ENCODE assay signal across 8 cellular contexts in genomic region chr12:94615284-94616216, GRCh38. TPM values are rescaled to one million over a fixed set of nuclear protein-coding genes. Genes with fewer than 3 reads are reported as not detected.
DNase-seq lines count a peak whose midpoint lies in the region; ATAC-seq and TF ChIP-seq lines count a peak whose summit lies in the region.

No MANE protein-coding gene starts in this region.

- H3K27me3 ChIP-seq in PC-9 (ENCODE audit: insufficient read depth, low read depth) (no peaks in the 10 kb centered on the region), mucosa of rectum (ENCODE audit: control insufficient read depth in 2 of 2, insufficient read depth in 2 of 2, low read length in 2 of 2) (no peaks in the 10 kb centered on the region)

- H3K79me2 ChIP-seq in PC-9 (ENCODE audit: low read depth), result peaks cover 73% of the 10 kb centered on the region

- TF ChIP-seq CTCF in PC-9 (conservative IDR thresholded peaks at IDR 0.05), result no peak

- CTCF ChIA-PET in PC-9 (lab: Charles Lee), result interaction anchor here (0.7 kb wide), 1 partner anchor 19 kb away, joined by 9 read pairs; no protein-coding TSS in a partner anchor

- no peaks in the 10 kb centered on the region for H4K20me1 ChIP-seq in PC-9 (ENCODE audit: insufficient read depth)

- intact Hi-C loops in PC-9 (cut with micrococcal nuclease; ENCODE audit: unreplicated experiment), result loop anchor here (1.0 to 2.0 kb wide), 5 partner anchors 19 to 63 kb away; no protein-coding TSS in a partner anchor

- H3K4me1 ChIP-seq in PC-9 (replicated peaks; ENCODE audit: insufficient read depth) (peaks cover 68% of the 10 kb centered on the region), mucosa of rectum (ENCODE audit: control insufficient read depth in 2 of 2, insufficient read depth in 2 of 2, low read length in 2 of 2) (peaks cover 13 to 23% of the 10 kb centered on the region in 2 donors)

- H3K36me3 ChIP-seq in PC-9 (ENCODE audit: low read depth) (no peaks in the 10 kb centered on the region), mucosa of rectum (ENCODE audit: control insufficient read depth in 2 of 2, insufficient read depth in 2 of 2, low read length in 2 of 2) (no peaks in the 10 kb centered on the region)

- BruUV-seq in PC-9 (replicated peaks; lab: Mats Ljungman, UMichigan), result TSS peak; percentile 50

- H3K9me2 ChIP-seq in PC-9 (ENCODE audit: insufficient read depth), result no peaks in the 10 kb centered on the region

- H3K9ac ChIP-seq in mucosa of rectum (ENCODE audit: low read depth in 1 of 2, low read length in 2 of 2), result peak overlapping the region; percentile 18 to 80

- ATAC-seq in esophagus mucosa, result peak; percentile 80
- no peak for ATAC-seq in stimulated activated naive CD8-positive, alpha-beta T cell treated with anti-CD3 and anti-CD28 coated beads, Interleukin-15, Interleukin-2, amounts not matched to agents 100 U/mL and 50 U/mL, for 24 hours

- H3K4me2 ChIP-seq in PC-9, result peak overlapping the region; percentile 91

- no peaks in the 10 kb centered on the region for H3K9me3 ChIP-seq in PC-9 (ENCODE audit: insufficient read depth, low read depth)
- H3K9me3 ChIP-seq in mucosa of rectum (ENCODE audit: control insufficient read depth in 2 of 2, low read length in 2 of 2), result no peaks in the 10 kb centered on the region

- peak overlapping the region; percentile 48 for H3K4me3 ChIP-seq in PC-9
- H3K4me3 ChIP-seq in mucosa of rectum (ENCODE audit: low read length in 2 of 2), result peak overlapping the region; percentile 43 to 61

- peaks cover 47% of the 10 kb centered on the region for H3F3A ChIP-seq in PC-9 (ENCODE audit: insufficient read depth, low read depth)

- peak; percentile 15 for DNase-seq in AG20443 (ENCODE audit: low spot score)
- DNase-seq in PC-9, result peak; percentile 69 to 86
- no peak for DNase-seq in RKO (ENCODE audit: low spot score)
- DNase-seq in NCI-H146 (lab: John Stamatoyannopoulos, UW), result no peak
- DNase-seq in stimulated activated naive CD8-positive, alpha-beta T cell treated with anti-CD3 and anti-CD28 coated beads, Interleukin-15, Interleukin-2, amounts not matched to agents 100 U/mL and 50 U/mL, for 24 hours, result no peak
- DNase-seq in KG1 (lab: John Stamatoyannopoulos, UW), result no peak

- peak overlapping the region; percentile 91 for H3K27ac ChIP-seq in PC-9
- H3K27ac ChIP-seq in mucosa of rectum (ENCODE audit: low read depth in 2 of 2, low read length in 2 of 2), result peak overlapping the region; percentile 79 to 91

- peak overlapping the region; percentile 13; the same call in 1 of the 2 replicates for H2AFZ ChIP-seq in PC-9

- POLR2A ChIA-PET in PC-9 (lab: Charles Lee; ENCODE audit: unreplicated experiment), result no interaction called here

RNA-seq across cellular contexts. Expression of gene TMCC3, which starts 34.8 kb away (rescaled TPM):
- total RNA-seq in PC-9 (2021) (10.0 and 19.9 TPM in 2 replicates), esophagus mucosa (7.3 TPM)

Comparison
In these comparisons a context has a peak if more than half of its experiments do, and no peak if none do; other contexts are left out.
1. DNase-seq: peak in AG20443 (single experiment) and PC-9 (2 of 2); none in RKO (single experiment), NCI-H146 (single experiment), stimulated activated naive CD8-positive, alpha-beta T cell treated with anti-CD3 and anti-CD28 coated beads, Interleukin-15, Interleukin-2, amounts not matched to agents 100 U/mL and 50 U/mL, for 24 hours (single experiment) and KG1 (single experiment).